12 cellular contexts compared by ENCODE assay signal in the genomic region with DNA sequence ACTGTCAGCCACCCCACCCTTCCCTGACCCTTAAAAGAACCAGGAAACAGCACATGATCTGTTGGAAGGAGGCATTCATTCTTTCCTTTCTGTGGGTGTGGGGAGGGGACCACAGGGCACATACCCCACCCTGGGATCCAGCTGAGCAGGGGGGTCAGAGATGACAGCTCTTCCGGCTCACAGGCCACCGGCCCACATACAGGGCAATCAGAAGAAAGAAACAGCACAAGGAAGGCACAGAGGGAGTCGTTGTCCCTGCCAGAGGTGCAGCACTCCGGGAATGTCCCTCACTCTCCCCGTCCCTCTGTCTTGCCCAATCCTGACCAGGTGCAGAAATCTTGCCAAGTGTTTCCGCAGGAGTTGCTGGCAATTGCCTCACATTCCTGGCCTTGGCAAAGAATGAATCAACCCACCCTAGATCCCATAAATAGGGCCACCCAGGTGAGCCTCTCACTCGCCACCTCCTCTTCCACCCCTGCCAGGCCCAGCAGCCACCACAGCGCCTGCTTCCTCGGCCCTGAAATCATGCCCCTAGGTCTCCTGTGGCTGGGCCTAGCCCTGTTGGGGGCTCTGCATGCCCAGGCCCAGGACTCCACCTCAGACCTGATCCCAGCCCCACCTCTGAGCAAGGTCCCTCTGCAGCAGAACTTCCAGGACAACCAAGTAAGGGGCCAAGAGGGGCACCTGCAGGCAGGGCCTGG. TPM values are rescaled to one million over a fixed set of nuclear protein-coding genes. Genes with fewer than 3 reads are reported as not detected.
DNase-seq lines count a peak whose midpoint lies in the region; ATAC-seq, FAIRE-seq and TF ChIP-seq lines count a peak whose summit lies in the region.
"Had no signal": no experiment of that assay in that cellular context is flagged by ENCODE, and none has a peak within 500 bp of the region (broad histone marks: within the 10 kb centered on the region; RNA-seq: fewer than 3 reads in every experiment).

A gene (plus strand): TSS at position 453 of the 701 bp plus-strand sequence. CDS start 73 bp downstream, at position 526.

- H3K4me1 Mint-ChIP-seq in activated CD4-positive, alpha-beta T cell treated with anti-CD3 and anti-CD28 coated beads, Interleukin-2, amount 10 ng/mL, durations not matched to agents 24 days and 14 days: peaks cover 3% of the 10 kb centered on the region
- H3K4me1 Mint-ChIP-seq in mesothelial cell of epicardium: peaks cover 25% of the 10 kb centered on the region

- H4K20me1 ChIP-seq in H1 (replicated peaks in 1 of 2; ENCODE audit: control insufficient read depth in 1 of 2, insufficient read depth in 2 of 2, low read length in 2 of 2): no peaks in the 10 kb centered on the region

- H3K27me3 ChIP-seq in H1 (replicated peaks in 1 of 4; ENCODE audit: control insufficient read depth in 3 of 4, extremely low read depth in 1 of 4, insufficient read depth in 3 of 4, low read length in 3 of 4) (no peaks in the 10 kb centered on the region; a peak in 2 of 7 replicates), upper lobe of right lung (no peaks in the 10 kb centered on the region)

- POLR2A ChIA-PET in H1 (lab: Charles Lee; ENCODE audit: partially characterized antibody): interaction anchor here (0.7 to 2.5 kb wide), 3 partner anchors 11 to 551 kb away, joined by 3 to 18 read pairs (median 6); a partner anchor contains a TSS

- H3K9me3 Mint-ChIP-seq in activated CD4-positive, alpha-beta T cell treated with anti-CD3 and anti-CD28 coated beads, Interleukin-2, amount 10 ng/mL, durations not matched to agents 24 days and 14 days: no peaks in the 10 kb centered on the region
- no peaks in the 10 kb centered on the region for H3K9me3 Mint-ChIP-seq in mesothelial cell of epicardium

- no peak within 1 kb of the TSS for H4K91ac ChIP-seq in H1 (replicated peaks; ENCODE audit: insufficient read length, low read length)

- H3K56ac ChIP-seq in H1 (replicated peaks; ENCODE audit: insufficient read length, low read depth, low read length): no peak within 1 kb of the TSS

- H2BK12ac ChIP-seq in H1 (ENCODE audit: low read depth, low read length): peak within 1 kb of the TSS; percentile 50; the same call in 1 of the 2 replicates

- H3K9me3 ChIP-seq in H1 (ENCODE audit: insufficient read depth in 2 of 2, low read depth in 1 of 2, low read length in 1 of 2): no peaks in the 10 kb centered on the region
- H3K9me3 ChIP-seq in upper lobe of right lung: no peaks in the 10 kb centered on the region

- intact Hi-C loops in activated CD4-positive, alpha-beta T cell treated with anti-CD3 and anti-CD28 coated beads, Interleukin-2, amount 10 ng/mL, durations not matched to agents 24 days and 14 days (cut with micrococcal nuclease): no loop called here
- intact Hi-C loops in upper lobe of right lung (cut with DNase I): no loop called here

- peak within 1 kb of the TSS; percentile 65 for H4K8ac ChIP-seq in H1 (ENCODE audit: extremely low read depth, insufficient read depth, low read length)

- peak within 1 kb of the TSS; percentile 42; the same call in 1 of the 2 replicates for H3K18ac ChIP-seq in H1 (ENCODE audit: extremely low read depth, low read length)

- no peaks in the 10 kb centered on the region for H3K23me2 ChIP-seq in H1 (ENCODE audit: low read depth, low read length)

- no peaks in the 10 kb centered on the region for H3K36me3 Mint-ChIP-seq in activated CD4-positive, alpha-beta T cell treated with anti-CD3 and anti-CD28 coated beads, Interleukin-2, amount 10 ng/mL, durations not matched to agents 24 days and 14 days (ENCODE audit: low read depth)
- no peaks in the 10 kb centered on the region for H3K36me3 Mint-ChIP-seq in mesothelial cell of epicardium

- no peak within 1 kb of the TSS for H2BK5ac ChIP-seq in H1 (ENCODE audit: low read depth, low read length)

- no peak within 1 kb of the TSS for H3K9ac ChIP-seq in H1 (replicated peaks in 1 of 4; ENCODE audit: extremely low read depth in 1 of 4, low read depth in 3 of 4, low read length in 3 of 4)

- H4K5ac ChIP-seq in H1 (ENCODE audit: insufficient read length, low read depth, low read length): no peak within 1 kb of the TSS

- H3K4me2 ChIP-seq in H1 (ENCODE audit: insufficient read depth in 1 of 2, low read depth in 2 of 2, low read length in 2 of 2): 0 out of 4 replicates have a peak within 1 kb of the TSS, but pooled peaks of 1 of the 2 experiments have one; percentile 2

- H2BK20ac ChIP-seq in H1 (ENCODE audit: low read length): peak within 1 kb of the TSS; percentile 61; the same call in 1 of the 2 replicates

- H2AFZ ChIP-seq in H1 (ENCODE audit: low read length): peak within 1 kb of the TSS; percentile 93

- H3K27ac Mint-ChIP-seq in activated CD4-positive, alpha-beta T cell treated with anti-CD3 and anti-CD28 coated beads, Interleukin-2, amount 10 ng/mL, durations not matched to agents 24 days and 14 days: peak within 1 kb of the TSS; percentile 20
- H3K27ac Mint-ChIP-seq in mesothelial cell of epicardium: peak within 1 kb of the TSS; percentile 78

- H2BK15ac ChIP-seq in H1 (ENCODE audit: low read length): peak within 1 kb of the TSS; percentile 21

- H3K4ac ChIP-seq in H1 (replicated peaks; ENCODE audit: insufficient read length, low read depth, low read length): no peak within 1 kb of the TSS

- no peak within 1 kb of the TSS for H2BK120ac ChIP-seq in H1 (replicated peaks; ENCODE audit: low read depth, low read length)

- WGBS in H1 (ENCODE audit: extremely low coverage in 1 of 2, insufficient coverage in 1 of 2, insufficient read length in 1 of 2, insufficient replicate concordance in 2 of 2, low coverage in 1 of 2, low lambda C conversion rate in 2 of 2, missing lambda C conversion rate in 1 of 2), 2 experiments: 91% methylated on average over 9 of the region's 9 CpGs; no CpG with 5 or more reads in 1 of the 2 experiments

- no peaks in the 10 kb centered on the region for H3K79me1 ChIP-seq in H1 (ENCODE audit: low read depth, low read length)

- H3K4me3 Mint-ChIP-seq in activated CD4-positive, alpha-beta T cell treated with anti-CD3 and anti-CD28 coated beads, Interleukin-2, amount 10 ng/mL, durations not matched to agents 24 days and 14 days: no peak within 1 kb of the TSS
- H3K4me3 Mint-ChIP-seq in mesothelial cell of epicardium: no peak within 1 kb of the TSS

- no peak for TF ChIP-seq EP300 in H1 (IDR thresholded peaks at IDR 0.05; ENCODE audit: borderline replicate concordance in 1 of 2, low read depth in 2 of 2, low read length in 2 of 2)

- H3K27ac ChIP-seq in H1 (ENCODE audit: low read depth, low read length) (no peak within 1 kb of the TSS), upper lobe of right lung (peak within 1 kb of the TSS; percentile 63)

- ATAC-seq in upper lobe of right lung (peak; percentile 78), HG03378 (IDR thresholded peaks at IDR 0.05; ENCODE audit: unreplicated experiment) (no peak)
- ATAC-seq: GM12878 had no signal

- no peak for TF ChIP-seq POLR2A in H1 (IDR thresholded peaks at IDR 0.05; ENCODE audit: control extremely low read depth in 1 of 2, low read depth in 2 of 2, low read length in 2 of 2)

- TF ChIP-seq RAD21 in H1 (IDR thresholded peaks at IDR 0.05 in 1 of 2, conservative IDR thresholded peaks at IDR 0.05 in 1 of 2; ENCODE audit: low read depth in 2 of 2, low read length in 2 of 2): no peak

- H2AK5ac ChIP-seq in H1 (ENCODE audit: low read depth, low read length): peak within 1 kb of the TSS; percentile 8; the same call in 1 of the 2 replicates

- no peaks in the 10 kb centered on the region for H3K27me3 Mint-ChIP-seq in activated CD4-positive, alpha-beta T cell treated with anti-CD3 and anti-CD28 coated beads, Interleukin-2, amount 10 ng/mL, durations not matched to agents 24 days and 14 days
- no peaks in the 10 kb centered on the region for H3K27me3 Mint-ChIP-seq in mesothelial cell of epicardium (ENCODE audit: low read depth)

- no peak within 1 kb of the TSS for H3K4me3 ChIP-seq in H1 (ENCODE audit: extremely low read depth in 1 of 4, insufficient read depth in 2 of 4, low read depth in 3 of 4, low read length in 4 of 4)
- H3K4me3 ChIP-seq in upper lobe of right lung: no peak within 1 kb of the TSS
- H3K4me3 ChIP-seq: GM12878 had no signal

- FAIRE-seq in H1 (lab: Jason Lieb, UNC): no peak
- FAIRE-seq: GM12878 had no signal

- H3K79me2 ChIP-seq in H1 (ENCODE audit: control insufficient read depth in 1 of 2, insufficient read depth in 2 of 2, low read length in 2 of 2): no peaks in the 10 kb centered on the region

- DNase-seq in activated CD4-positive, alpha-beta T cell treated with anti-CD3 and anti-CD28 coated beads, Interleukin-2, amount 10 ng/mL, durations not matched to agents 24 days and 14 days: no peak
- DNase-seq in activated CD4-positive, alpha-beta T cell treated with anti-CD3 and anti-CD28 coated beads, Interleukin-2, amount 50 U/mL, for 48 hours: no peak
- DNase-seq in H1 (ENCODE audit: low read depth in 1 of 2, low spot score in 2 of 2) (no peak), mesothelial cell of epicardium (ENCODE audit: low spot score in 2 of 2, unreplicated experiment in 2 of 2) (no peak), upper lobe of right lung (peak; percentile 77), hypothalamus (lab: John Stamatoyannopoulos, UW) (no peak)
- DNase-seq in activated CD4-positive, CD25-positive, alpha-beta regulatory T cell (lab: John Stamatoyannopoulos, UW): no peak
- DNase-seq: 8988T, DMS 273 treated with DMSO at 0.1 percent for 48 hours, NCI-H187 treated with DMSO at 0.1 percent for 48 hours had no signal

- no peak within 1 kb of the TSS for H3K14ac ChIP-seq in H1 (ENCODE audit: insufficient read length)

- H3K36me3 ChIP-seq in H1 (ENCODE audit: control insufficient read depth in 2 of 4, insufficient read depth in 4 of 4, low read length in 3 of 4): no peaks in the 10 kb centered on the region
- no peaks in the 10 kb centered on the region for H3K36me3 ChIP-seq in upper lobe of right lung

- H3K4me1 ChIP-seq in H1 (replicated peaks in 1 of 4; ENCODE audit: control insufficient read depth in 3 of 4, insufficient read depth in 4 of 4, low read length in 3 of 4) (peaks cover 0 to 8% (median 3%) of the 10 kb centered on the region in 4 experiments; a peak in 5 of 7 replicates), upper lobe of right lung (peaks cover 9% of the 10 kb centered on the region)

- H3K23ac ChIP-seq in H1 (ENCODE audit: insufficient read length): no peak within 1 kb of the TSS

- TF ChIP-seq CTCF in H1 (IDR thresholded peaks at IDR 0.05; ENCODE audit: control extremely low read depth in 1 of 3, insufficient read depth in 1 of 3, low read depth in 1 of 3, low read length in 3 of 3) (no peak), mesothelial cell of epicardium (IDR thresholded peaks at IDR 0.05; ENCODE audit: unreplicated experiment) (no peak), upper lobe of right lung (IDR thresholded peaks at IDR 0.05) (no peak)

- CTCF ChIA-PET in H1 (lab: Charles Lee; ENCODE audit: partially characterized antibody): interaction anchor here (0.6 to 6.1 kb wide), 5 partner anchors 10 to 557 kb away, joined by 3 to 74 read pairs (median 4); a partner anchor contains a TSS

RNA-seq across cellular contexts. Expression of the gene that starts here (rescaled TPM):
- not detected in 2 replicates for total RNA-seq in activated CD4-positive, alpha-beta T cell treated with anti-CD3 and anti-CD28 coated beads, Interleukin-2, amount 10 ng/mL, durations not matched to agents 24 days and 14 days
- total RNA-seq in H1 (2021; fragmentation: NEBNext Ultra II Directional; extraction: Animal tissue kit (Norgen Biotek cat#: 25700)): 1.1 and 1.4 TPM in 2 replicates
- 1.6 TPM in 2 replicates for polyA plus RNA-seq in H1 (2011; rRNA removed)
- 0.93 TPM for polyA plus RNA-seq in H1 (2011; cell fraction: cytosol; rRNA removed)
- 2.2 TPM for polyA plus RNA-seq in H1 (2011; cell fraction: nucleus; rRNA removed)
- 0.75 to 1.4 TPM (median 1.2 TPM) in 4 replicates for polyA plus RNA-seq in H1 (2012, experiment 1 of 2)
- 0.84 TPM for polyA plus RNA-seq in H1 (2012, experiment 2 of 2)
- polyA plus RNA-seq in H1 (2013, experiment 1 of 2): 1.1 TPM
- polyA plus RNA-seq in H1 (2013, experiment 2 of 2): 1.4 TPM
- not detected in 2 replicates for polyA minus RNA-seq in H1 (2011; rRNA and poly(A)+ RNA removed)
- not detected for polyA minus RNA-seq in H1 (2011; cell fraction: cytosol; rRNA and poly(A)+ RNA removed)
- not detected for polyA minus RNA-seq in H1 (2011; cell fraction: nucleus; rRNA and poly(A)+ RNA removed)
- total RNA-seq in mesothelial cell of epicardium: not detected in 3 replicates
- total RNA-seq in upper lobe of right lung: 14.3 TPM
- total RNA-seq: GM12878 had no signal
- polyA plus RNA-seq: GM12878 had no signal
